ENCODE assay signal across 11 cellular contexts in the genomic region with DNA sequence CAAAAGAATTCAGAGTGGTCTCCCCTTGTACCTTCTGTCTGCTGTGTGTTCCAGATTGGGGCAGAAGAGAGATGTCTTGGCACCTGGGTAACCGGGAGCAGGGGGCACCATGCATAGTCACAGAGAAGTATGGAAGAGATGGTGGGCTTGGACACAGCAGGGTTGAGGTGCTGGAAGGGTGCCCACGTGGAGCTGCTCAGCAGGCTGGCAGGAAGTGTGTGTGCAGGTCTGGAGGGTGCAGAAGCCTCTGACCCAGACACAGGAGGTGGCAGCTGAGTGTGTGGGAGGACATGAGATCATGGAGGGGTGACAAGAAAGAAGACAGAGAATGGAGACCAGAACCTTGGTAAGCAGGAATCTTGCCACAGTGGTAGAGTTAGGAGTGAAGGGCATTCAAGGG. TPM values are rescaled to one million over a fixed set of nuclear protein-coding genes. Genes with fewer than 3 reads are reported as not detected.
DNase-seq lines count a peak whose midpoint lies in the region; ATAC-seq and TF ChIP-seq lines count a peak whose summit lies in the region.
"Had no signal": no experiment of that assay in that cellular context is flagged by ENCODE, and none has a peak within 500 bp of the region (broad histone marks: within the 10 kb centered on the region; RNA-seq: fewer than 3 reads in every experiment).

No MANE protein-coding gene starts in this region.

- H3K9me3 ChIP-seq in left ventricle myocardium inferior (replicated peaks): no peaks in the 10 kb centered on the region
- H3K9me3 ChIP-seq: upper lobe of left lung had no signal

- peaks cover 8 to 56% (median 17%) of the 10 kb centered on the region in 4 donors for H3K4me1 Mint-ChIP-seq in naive thymus-derived CD8-positive, alpha-beta T cell

- H3K9me3 Mint-ChIP-seq in naive thymus-derived CD8-positive, alpha-beta T cell: no peaks in the 10 kb centered on the region

- peak overlapping the region in 2 of 10 donors; percentile 31 to 66 for H3K4me3 Mint-ChIP-seq in naive thymus-derived CD8-positive, alpha-beta T cell
- H3K4me3 Mint-ChIP-seq: naive thymus-derived CD4-positive, alpha-beta T cell had no signal

- in situ Hi-C loops in KBM-7 (cut with MboI; ENCODE audit: low pct_unique_long_range_greater_than_20kb, low sequenced_read_pairs): no loop called here

- H3K36me3 Mint-ChIP-seq in naive thymus-derived CD8-positive, alpha-beta T cell: no peaks in the 10 kb centered on the region
- H3K36me3 Mint-ChIP-seq: naive thymus-derived CD4-positive, alpha-beta T cell had no signal

- peak overlapping the region in 4 of 10 donors; percentile 30 to 41 (median 36) for H3K27ac Mint-ChIP-seq in naive thymus-derived CD8-positive, alpha-beta T cell

- intact Hi-C loops in left ventricle myocardium inferior (cut with micrococcal nuclease): no loop called here

- ATAC-seq in naive thymus-derived CD8-positive, alpha-beta T cell: no peak
- ATAC-seq: naive thymus-derived CD4-positive, alpha-beta T cell had no signal

- no peak overlapping the region for H3K4me3 ChIP-seq in GM12865 (ENCODE audit: low read depth, low read length)
- no peak overlapping the region for H3K4me3 ChIP-seq in left ventricle myocardium inferior
- H3K4me3 ChIP-seq: upper lobe of left lung had no signal

- DNase-seq in GM12865 (ENCODE audit: low read depth) (peak; percentile 18), KBM-7 (peak; percentile 8), iPS-NIHi7 (ENCODE audit: extremely low spot score) (no peak), NCI-H2107 (lab: John Stamatoyannopoulos, UW) (no peak), left ventricle myocardium inferior (no peak)
- peak; percentile 52 to 54 for DNase-seq in activated T-cell treated with anti-CD3 and anti-CD28 coated beads, Interleukin-2, amount 50 U/mL, for 48 hours
- peak; percentile 10 to 16 for DNase-seq in stimulated activated CD4-positive, alpha-beta T cell treated with anti-CD3 and anti-CD28 coated beads, Interleukin-15, amount 100 ng/mL, for 48 hours (ENCODE audit: low read depth in 2 of 2)
- no peak for DNase-seq in naive thymus-derived CD8-positive, alpha-beta T cell
- DNase-seq: aorta had no signal

- H3K27ac ChIP-seq in left ventricle myocardium inferior (replicated peaks): no peak overlapping the region
- H3K27ac ChIP-seq: upper lobe of left lung had no signal

- H3K27me3 ChIP-seq in left ventricle myocardium inferior (ENCODE audit: low read depth): no peaks in the 10 kb centered on the region
- H3K27me3 ChIP-seq: upper lobe of left lung had no signal

- H3K27me3 Mint-ChIP-seq in naive thymus-derived CD8-positive, alpha-beta T cell: peaks cover 0 to 4% (median 0%) of the 10 kb centered on the region in 5 donors

- no peaks in the 10 kb centered on the region for H3K36me3 ChIP-seq in left ventricle myocardium inferior
- H3K36me3 ChIP-seq: upper lobe of left lung had no signal

- POLR2A ChIA-PET in naive thymus-derived CD8-positive, alpha-beta T cell (lab: Charles Lee): interaction anchor here (0.9 kb wide), 1 partner anchor 15 kb away, joined by 3 read pairs; no protein-coding TSS in a partner anchor

- H3K4me1 ChIP-seq in left ventricle myocardium inferior: peaks cover 29% of the 10 kb centered on the region

- no peak for TF ChIP-seq CTCF in GM12865 (IDR thresholded peaks at IDR 0.05; ENCODE audit: insufficient read depth, low read depth, low read length, missing control alignments)
- TF ChIP-seq CTCF in left ventricle myocardium inferior (IDR thresholded peaks at IDR 0.05; ENCODE audit: borderline replicate concordance): no peak

RNA-seq across cellular contexts. Expression of gene DUSP5, which starts 42.3 kb away (rescaled TPM):
- total RNA-seq in left ventricle myocardium inferior: 15.0 TPM
- 1 to 10 TPM; 1.1 to 1.2 TPM for total RNA-seq in naive thymus-derived CD8-positive, alpha-beta T cell
- polyA plus RNA-seq in naive thymus-derived CD8-positive, alpha-beta T cell: 1 to 10 TPM in 1 of 3 donors, under 1 TPM in 2; 0.13 to 2.7 (median 0.44) TPM

Comparison
In these comparisons a context has a peak if more than half of its experiments do, and no peak if none do; other contexts are left out.
1. DNase-seq: peak in GM12865 (single experiment), KBM-7 (single experiment), activated T-cell treated with anti-CD3 and anti-CD28 coated beads, Interleukin-2, amount 50 U/mL, for 48 hours (2 of 2) and stimulated activated CD4-positive, alpha-beta T cell treated with anti-CD3 and anti-CD28 coated beads, Interleukin-15, amount 100 ng/mL, for 48 hours (2 of 2); none in iPS-NIHi7 (single experiment), NCI-H2107 (single experiment), left ventricle myocardium inferior (single experiment) and naive thymus-derived CD8-positive, alpha-beta T cell (0 of 10).